In the genomic region with DNA sequence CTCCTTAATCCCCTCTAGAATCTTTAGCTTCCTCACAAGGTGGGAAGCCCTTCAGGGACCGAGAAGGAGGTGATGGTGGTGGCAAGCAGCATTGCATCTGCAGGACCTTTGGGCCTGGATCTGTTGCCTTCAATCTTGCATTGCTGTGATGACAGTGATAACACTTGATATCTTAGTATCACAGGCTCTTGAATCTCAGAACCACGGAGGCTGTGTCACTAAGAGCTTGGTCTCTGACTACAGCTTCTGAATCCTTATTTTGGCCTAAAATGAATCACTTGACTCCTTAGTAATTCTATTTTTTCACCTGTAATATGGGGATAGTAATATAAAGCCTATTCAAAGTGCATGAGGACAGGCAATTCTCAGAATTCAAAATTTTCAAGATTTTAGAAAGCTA, we compare ENCODE assay signal across 24 cellular contexts. TPM values are rescaled to one million over a fixed set of nuclear protein-coding genes. Genes with fewer than 3 reads are reported as not detected.
DNase-seq lines count a peak whose midpoint lies in the region; ATAC-seq, FAIRE-seq and TF ChIP-seq lines count a peak whose summit lies in the region.
"Had no signal": no experiment of that assay in that cellular context is flagged by ENCODE, and none has a peak within 500 bp of the region (broad histone marks: within the 10 kb centered on the region; RNA-seq: fewer than 3 reads in every experiment).

No MANE protein-coding gene starts in this region.

- TF ChIP-seq POLR2A in HepG2 (IDR thresholded peaks at IDR 0.05; ENCODE audit: insufficient read depth in 1 of 2, low read depth in 2 of 2, low read length in 2 of 2), result no peak

- H3K27ac ChIP-seq in KOPT-K1 (ENCODE audit: low read depth, low read length, poor library complexity, severe bottlenecking) (peak overlapping the region; percentile 61), HepG2 (ENCODE audit: extremely low read length, insufficient read depth, low read length) (no peak overlapping the region)
- H3K27ac ChIP-seq: upper lobe of right lung had no signal

- no peak for TF ChIP-seq RAD21 in HepG2 (CRISPR knock-in tag; IDR thresholded peaks at IDR 0.05)

- H3K79me2 ChIP-seq in HepG2 (ENCODE audit: insufficient read depth, low read length), result no peaks in the 10 kb centered on the region

- TF ChIP-seq CTCF in HepG2 (CRISPR knock-in tag; IDR thresholded peaks at IDR 0.05), result no peak

- H4K20me1 ChIP-seq in HepG2 (ENCODE audit: insufficient read depth, low read length), result no peaks in the 10 kb centered on the region

- POLR2A ChIA-PET in HepG2 (lab: Yijun Ruan, JAX), result no interaction called here

- peak overlapping the region; percentile 6 for H3K4me3 Mint-ChIP-seq in activated T-cell treated with anti-CD3 and anti-CD28 coated beads, Interleukin-2, amount 50 U/mL, for 4 hours
- H3K4me3 Mint-ChIP-seq in activated naive CD8-positive, alpha-beta T cell treated with anti-CD3 and anti-CD28 coated beads for 36 hours, result no peak overlapping the region
- H3K4me3 Mint-ChIP-seq: activated CD8-positive, alpha-beta memory T cell treated with anti-CD3 and anti-CD28 coated beads, Interleukin-2, amount 10 ng/mL, durations not matched to agents 7 days and 5 days; activated naive CD8-positive, alpha-beta T cell treated with anti-CD3 and anti-CD28 coated beads, Interleukin-2, amount 10 ng/mL, durations not matched to agents 7 days and 5 days; GM23338; WTC11 had no signal

- H3K4me2 ChIP-seq in HepG2 (ENCODE audit: low read depth, low read length), result no peak overlapping the region
- H3K4me2 ChIP-seq: GM23338, smooth muscle cell had no signal

- H3K9me3 ChIP-seq in KOPT-K1 (ENCODE audit: insufficient read depth, low read length, poor library complexity, severe bottlenecking) (peaks cover 6% of the 10 kb centered on the region), HepG2 (ENCODE audit: low read length) (no peaks in the 10 kb centered on the region)
- H3K9me3 ChIP-seq: upper lobe of right lung had no signal

- H3K27me3 ChIP-seq in HepG2 (ENCODE audit: control insufficient read depth in 1 of 2, insufficient read depth in 2 of 2, low read length in 2 of 2), result no peaks in the 10 kb centered on the region
- H3K27me3 ChIP-seq: upper lobe of right lung had no signal

- no TSS peak for BruUV-seq in HepG2 (replicated peaks; lab: Mats Ljungman, UMichigan)

- H3K9me3 Mint-ChIP-seq in activated T-cell treated with anti-CD3 and anti-CD28 coated beads, Interleukin-2, amount 50 U/mL, for 4 hours, result no peaks in the 10 kb centered on the region
- peaks cover 5% of the 10 kb centered on the region for H3K9me3 Mint-ChIP-seq in activated naive CD8-positive, alpha-beta T cell treated with anti-CD3 and anti-CD28 coated beads for 36 hours
- H3K9me3 Mint-ChIP-seq: GM23338, WTC11 had no signal

- no peaks in the 10 kb centered on the region for H3K36me3 Mint-ChIP-seq in activated T-cell treated with anti-CD3 and anti-CD28 coated beads, Interleukin-2, amount 50 U/mL, for 4 hours (ENCODE audit: insufficient read depth)
- H3K36me3 Mint-ChIP-seq in activated naive CD8-positive, alpha-beta T cell treated with anti-CD3 and anti-CD28 coated beads for 36 hours, result peaks cover 3% of the 10 kb centered on the region
- H3K36me3 Mint-ChIP-seq: WTC11 had no signal

- no peaks in the 10 kb centered on the region for H3K27me3 Mint-ChIP-seq in activated T-cell treated with anti-CD3 and anti-CD28 coated beads, Interleukin-2, amount 50 U/mL, for 4 hours (ENCODE audit: low read depth)
- no peaks in the 10 kb centered on the region for H3K27me3 Mint-ChIP-seq in activated naive CD8-positive, alpha-beta T cell treated with anti-CD3 and anti-CD28 coated beads for 36 hours
- H3K27me3 Mint-ChIP-seq: activated CD8-positive, alpha-beta memory T cell treated with anti-CD3 and anti-CD28 coated beads, Interleukin-2, amount 10 ng/mL, durations not matched to agents 7 days and 5 days; activated naive CD8-positive, alpha-beta T cell treated with anti-CD3 and anti-CD28 coated beads, Interleukin-2, amount 10 ng/mL, durations not matched to agents 7 days and 5 days had no signal

- no peak overlapping the region for H3K9ac ChIP-seq in HepG2 (ENCODE audit: insufficient read depth, low read depth, low read length)

- H3K4me1 ChIP-seq in HepG2 (ENCODE audit: insufficient read depth, low read length), result peaks cover 9% of the 10 kb centered on the region

- H3K4me1 Mint-ChIP-seq in activated T-cell treated with anti-CD3 and anti-CD28 coated beads, Interleukin-2, amount 50 U/mL, for 4 hours (ENCODE audit: low read depth), result peaks cover 72% of the 10 kb centered on the region
- peaks cover 54% of the 10 kb centered on the region for H3K4me1 Mint-ChIP-seq in activated naive CD8-positive, alpha-beta T cell treated with anti-CD3 and anti-CD28 coated beads for 36 hours

- CTCF ChIA-PET in HepG2 (lab: Yijun Ruan, JAX; ENCODE audit: low intra/inter-chr PET ratio, low total read pairs), result no interaction called here

- DNase-seq in activated T-cell treated with anti-CD3 and anti-CD28 coated beads, Interleukin-2, amount 50 U/mL, for 4 hours, result no peak
- DNase-seq in activated T-cell treated with anti-CD3 and anti-CD28 coated beads, Interleukin-2, amount 50 U/mL, for 48 hours, result no peak
- no peak for DNase-seq in activated naive CD8-positive, alpha-beta T cell treated with anti-CD3 and anti-CD28 coated beads for 36 hours
- DNase-seq in stimulated activated naive CD8-positive, alpha-beta T cell treated with anti-CD3 and anti-CD28 coated beads, Interleukin-15, Interleukin-2, amounts not matched to agents 100 U/mL and 50 U/mL, for 24 hours, result no peak
- no peak for DNase-seq in A172 (ENCODE audit: low spot score)
- DNase-seq in HepG2 (ENCODE audit: low spot score), result no peak
- DNase-seq: activated CD8-positive, alpha-beta memory T cell treated with anti-CD3 and anti-CD28 coated beads, Interleukin-2, amount 10 ng/mL, durations not matched to agents 7 days and 5 days; activated naive CD8-positive, alpha-beta T cell treated with anti-CD3 and anti-CD28 coated beads, Interleukin-2, amount 10 ng/mL, durations not matched to agents 7 days and 5 days; C1 segment of cervical spinal cord; cerebellar nuclear complex; head of caudate nucleus; left cardiac atrium; NCI-H1105 treated with DMSO at 0.1 percent for 48 hours; NCI-H2029 treated with DMSO at 0.1 percent for 48 hours; NCI-H446; retina; stimulated activated CD4-positive, alpha-beta T cell treated with anti-CD3 and anti-CD28 coated beads, Interleukin-4, amount 100 ng/mL, for 4 hours; upper lobe of right lung had no signal

- peak overlapping the region; percentile 43 for H3K27ac Mint-ChIP-seq in activated naive CD8-positive, alpha-beta T cell treated with anti-CD3 and anti-CD28 coated beads for 36 hours
- H3K27ac Mint-ChIP-seq: activated CD8-positive, alpha-beta memory T cell treated with anti-CD3 and anti-CD28 coated beads, Interleukin-2, amount 10 ng/mL, durations not matched to agents 7 days and 5 days; activated naive CD8-positive, alpha-beta T cell treated with anti-CD3 and anti-CD28 coated beads, Interleukin-2, amount 10 ng/mL, durations not matched to agents 7 days and 5 days; GM23338; WTC11 had no signal

- H3K36me3 ChIP-seq in KOPT-K1 (ENCODE audit: insufficient read depth, low read length) (no peaks in the 10 kb centered on the region), HepG2 (replicated peaks in 1 of 2; ENCODE audit: control insufficient read depth in 1 of 2, insufficient read depth in 2 of 2, low read length in 2 of 2) (no peaks in the 10 kb centered on the region)
- H3K36me3 ChIP-seq: upper lobe of right lung had no signal

- no peak overlapping the region for H3K4me3 ChIP-seq in HepG2 (replicated peaks in 1 of 3; ENCODE audit: insufficient read depth in 1 of 3, low read depth in 2 of 3, low read length in 3 of 3)
- H3K4me3 ChIP-seq: GM23338, smooth muscle cell, upper lobe of right lung had no signal

- peak; percentile 25 to 36 for ATAC-seq in activated T-cell treated with anti-CD3 and anti-CD28 coated beads, Interleukin-2, amount 50 U/mL, for 4 hours
- ATAC-seq in stimulated activated naive CD8-positive, alpha-beta T cell treated with anti-CD3 and anti-CD28 coated beads, Interleukin-15, Interleukin-2, amounts not matched to agents 100 U/mL and 50 U/mL, for 24 hours, result peak; percentile 17
- ATAC-seq in HepG2 (no peak), GM21723 (IDR thresholded peaks at IDR 0.05; ENCODE audit: unreplicated experiment) (no peak)
- ATAC-seq: activated CD8-positive, alpha-beta memory T cell treated with anti-CD3 and anti-CD28 coated beads, Interleukin-2, amount 10 ng/mL, durations not matched to agents 7 days and 5 days; GM23338; left cardiac atrium; SK-N-SH treated with all-trans-retinoic acid at 6 μM for 48 hours; WTC11 had no signal

- TF ChIP-seq EP300 in HepG2 (IDR thresholded peaks at IDR 0.05; ENCODE audit: low read depth in 2 of 2, low read length in 2 of 2) (no peak), HepG2 (CRISPR knock-in tag; IDR thresholded peaks at IDR 0.05; ENCODE audit: borderline replicate concordance) (no peak)

- H2AFZ ChIP-seq in HepG2 (ENCODE audit: low read length), result no peak overlapping the region
- H2AFZ ChIP-seq: GM23338 had no signal

- FAIRE-seq in HepG2 (lab: Jason Lieb, UNC), result no peak

- intact Hi-C loops in HepG2 (cut with micrococcal nuclease; ENCODE audit: unreplicated experiment), result no loop called here

- 79% methylated on average over 1 of the region's 2 CpGs for WGBS in HepG2 (ENCODE audit: low lambda C conversion rate)

- in situ Hi-C loops in HepG2 (cut with HindIII; ENCODE audit: extremely low pct_ligation_motif_present, low pct_unique_long_range_greater_than_20kb), result no loop called here

RNA-seq across cellular contexts. Expression of gene AMN1, which starts 8.9 kb away (rescaled TPM):
- total RNA-seq in activated T-cell treated with anti-CD3 and anti-CD28 coated beads, Interleukin-2, amount 50 U/mL, for 4 hours, result 1 to 10 TPM; 3.4 to 4.7 (median 3.8) TPM
- 1 to 10 TPM; 2.7 to 3.7 TPM for total RNA-seq in activated naive CD8-positive, alpha-beta T cell treated with anti-CD3 and anti-CD28 coated beads for 36 hours
- total RNA-seq in A172 (2014; rRNA removed; shearing (Covaris generic)), result 21.5 and 26.4 TPM in 2 replicates
- total RNA-seq in HepG2 (2016; rRNA removed; fragmentation: Illumina TruSeq; extraction: Trizol), result 7.5 and 11.3 TPM in 2 replicates
- total RNA-seq in HepG2 (2016; cell fraction: cytosol; rRNA removed; fragmentation: Illumina TruSeq; extraction: Trizol; ENCODE audit: low read depth), result 7.7 and 9.1 TPM in 2 replicates
- total RNA-seq in HepG2 (2016; cell fraction: insoluble cytoplasmic fraction; rRNA removed; fragmentation: Illumina TruSeq; extraction: Trizol), result 8.3 and 9.6 TPM in 2 replicates
- total RNA-seq in HepG2 (2016; cell fraction: membrane; rRNA removed; fragmentation: Illumina TruSeq; extraction: Trizol), result 8.9 and 9.0 TPM in 2 replicates
- total RNA-seq in HepG2 (2016; cell fraction: nucleus; rRNA removed; fragmentation: Illumina TruSeq; extraction: Trizol), result 6.7 and 6.8 TPM in 2 replicates
- 26.3 and 26.5 TPM in 2 replicates for polyA plus RNA-seq in HepG2 (2011; rRNA removed)
- 13.9 and 26.8 TPM in 2 replicates for polyA plus RNA-seq in HepG2 (2011; cell fraction: cytosol; rRNA removed)
- 10.6 and 16.4 TPM in 2 replicates for polyA plus RNA-seq in HepG2 (2011; cell fraction: nucleus; rRNA removed)
- polyA plus RNA-seq in HepG2 (2012), result 20.1 and 34.9 TPM in 2 replicates
- polyA plus RNA-seq in HepG2 (2016; cell fraction: cytosol; fragmentation: Illumina TruSeq; extraction: Trizol; ENCODE audit: low read depth), result 3.8 and 4.5 TPM in 2 replicates
- 9.2 and 10.1 TPM in 2 replicates for polyA plus RNA-seq in HepG2 (2016; cell fraction: insoluble cytoplasmic fraction; fragmentation: Illumina TruSeq; extraction: Trizol; ENCODE audit: low read depth)
- 7.3 and 8.2 TPM in 2 replicates for polyA plus RNA-seq in HepG2 (2016; cell fraction: membrane; fragmentation: Illumina TruSeq; extraction: Trizol; ENCODE audit: low read depth)
- 8.4 and 8.8 TPM in 2 replicates for polyA plus RNA-seq in HepG2 (2016; cell fraction: nucleus; fragmentation: Illumina TruSeq; extraction: Trizol; ENCODE audit: insufficient read depth, low read depth)
- 3.4 and 6.6 TPM in 2 replicates for polyA minus RNA-seq in HepG2 (2011; rRNA and poly(A)+ RNA removed; ENCODE audit: low replicate concordance)
- 9.8 and 12.4 TPM in 2 replicates for polyA minus RNA-seq in HepG2 (2011; cell fraction: cytosol; rRNA and poly(A)+ RNA removed)
- polyA minus RNA-seq in HepG2 (2011; cell fraction: nucleus; rRNA and poly(A)+ RNA removed), result 15.1 and 20.8 TPM in 2 replicates

Comparison
In these comparisons a context has a peak if more than half of its experiments do, and no peak if none do; other contexts are left out.
1. ATAC-seq: peak in activated T-cell treated with anti-CD3 and anti-CD28 coated beads, Interleukin-2, amount 50 U/mL, for 4 hours (2 of 2) and stimulated activated naive CD8-positive, alpha-beta T cell treated with anti-CD3 and anti-CD28 coated beads, Interleukin-15, Interleukin-2, amounts not matched to agents 100 U/mL and 50 U/mL, for 24 hours (single experiment); none in HepG2 (single experiment) and GM21723 (single experiment).